In the genomic region with DNA sequence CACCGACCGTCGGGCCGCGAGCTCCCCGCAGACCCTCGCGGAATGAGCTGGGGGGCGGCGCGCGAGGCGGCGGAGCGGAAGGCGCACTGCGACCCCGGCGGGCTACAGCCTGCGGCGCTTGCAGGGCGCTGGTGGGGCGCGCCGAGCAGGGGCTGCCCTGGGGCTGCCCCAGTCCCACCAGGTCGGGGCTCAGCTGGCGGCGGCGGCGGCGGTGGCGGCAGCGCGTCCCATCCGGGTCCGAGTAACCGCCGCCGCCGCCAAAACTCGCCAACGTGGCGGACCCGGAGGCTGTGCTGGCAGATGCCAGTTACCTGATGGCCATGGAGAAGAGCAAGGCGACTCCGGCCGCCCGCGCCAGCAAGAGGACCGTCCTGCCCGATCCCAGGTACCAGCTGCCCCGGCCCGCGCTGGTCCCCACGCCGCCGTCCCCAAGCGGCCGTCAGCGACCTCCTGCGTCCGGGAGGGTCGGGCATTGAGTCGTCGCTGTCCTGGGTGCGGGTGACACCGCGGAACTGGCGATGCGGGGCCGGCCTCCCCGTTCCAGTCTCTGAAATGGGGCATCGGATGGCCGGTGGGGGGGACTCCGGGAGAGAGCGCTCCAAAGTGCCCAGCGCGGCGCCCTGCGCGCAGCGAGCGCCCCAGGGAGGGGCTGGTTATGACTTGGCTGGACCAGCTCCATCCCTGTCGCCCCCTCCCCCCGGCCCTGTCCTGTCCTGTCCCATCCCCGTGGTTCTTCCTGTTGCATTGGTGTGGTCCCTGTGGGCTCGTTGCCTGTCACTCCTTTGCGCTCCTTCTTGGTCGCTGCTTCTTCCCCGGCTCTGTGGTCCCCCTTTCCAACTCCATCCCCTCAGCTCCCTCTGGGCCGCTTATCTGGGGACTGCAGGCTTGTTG, we compare ENCODE assay signal across 2 cellular contexts.
TF ChIP-seq lines count a peak whose summit lies in the region.

No MANE protein-coding gene starts in this region.

TF ChIP-seq in GM23338, 12 proteins besides CTCF, POLR2A, EP300 and RAD21:
- TF ChIP-seq, protein P1, sequence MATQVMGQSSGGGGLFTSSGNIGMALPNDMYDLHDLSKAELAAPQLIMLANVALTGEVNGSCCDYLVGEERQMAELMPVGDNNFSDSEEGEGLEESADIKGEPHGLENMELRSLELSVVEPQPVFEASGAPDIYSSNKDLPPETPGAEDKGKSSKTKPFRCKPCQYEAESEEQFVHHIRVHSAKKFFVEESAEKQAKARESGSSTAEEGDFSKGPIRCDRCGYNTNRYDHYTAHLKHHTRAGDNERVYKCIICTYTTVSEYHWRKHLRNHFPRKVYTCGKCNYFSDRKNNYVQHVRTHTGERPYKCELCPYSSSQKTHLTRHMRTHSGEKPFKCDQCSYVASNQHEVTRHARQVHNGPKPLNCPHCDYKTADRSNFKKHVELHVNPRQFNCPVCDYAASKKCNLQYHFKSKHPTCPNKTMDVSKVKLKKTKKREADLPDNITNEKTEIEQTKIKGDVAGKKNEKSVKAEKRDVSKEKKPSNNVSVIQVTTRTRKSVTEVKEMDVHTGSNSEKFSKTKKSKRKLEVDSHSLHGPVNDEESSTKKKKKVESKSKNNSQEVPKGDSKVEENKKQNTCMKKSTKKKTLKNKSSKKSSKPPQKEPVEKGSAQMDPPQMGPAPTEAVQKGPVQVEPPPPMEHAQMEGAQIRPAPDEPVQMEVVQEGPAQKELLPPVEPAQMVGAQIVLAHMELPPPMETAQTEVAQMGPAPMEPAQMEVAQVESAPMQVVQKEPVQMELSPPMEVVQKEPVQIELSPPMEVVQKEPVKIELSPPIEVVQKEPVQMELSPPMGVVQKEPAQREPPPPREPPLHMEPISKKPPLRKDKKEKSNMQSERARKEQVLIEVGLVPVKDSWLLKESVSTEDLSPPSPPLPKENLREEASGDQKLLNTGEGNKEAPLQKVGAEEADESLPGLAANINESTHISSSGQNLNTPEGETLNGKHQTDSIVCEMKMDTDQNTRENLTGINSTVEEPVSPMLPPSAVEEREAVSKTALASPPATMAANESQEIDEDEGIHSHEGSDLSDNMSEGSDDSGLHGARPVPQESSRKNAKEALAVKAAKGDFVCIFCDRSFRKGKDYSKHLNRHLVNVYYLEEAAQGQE (IDR thresholded peaks at IDR 0.05; ENCODE audit: unreplicated experiment) = no peak
- TF ChIP-seq EZH2 (IDR thresholded peaks at IDR 0.05; ENCODE audit: low read depth, unreplicated experiment) (peak; percentile 27), POLR2AphosphoS5 (IDR thresholded peaks at IDR 0.05; ENCODE audit: low read depth) (no peak)

TF ChIP-seq in GM12878, 131 proteins besides CTCF, POLR2A, EP300 and RAD21 (continued from another document):
- TF ChIP-seq BACH1 (IDR thresholded peaks at IDR 0.05; ENCODE audit: borderline replicate concordance) (no peak), SUZ12 (IDR thresholded peaks at IDR 0.05; ENCODE audit: unreplicated experiment) (peak; percentile 0)
